12 cellular contexts compared by ENCODE assay signal in the genomic region with DNA sequence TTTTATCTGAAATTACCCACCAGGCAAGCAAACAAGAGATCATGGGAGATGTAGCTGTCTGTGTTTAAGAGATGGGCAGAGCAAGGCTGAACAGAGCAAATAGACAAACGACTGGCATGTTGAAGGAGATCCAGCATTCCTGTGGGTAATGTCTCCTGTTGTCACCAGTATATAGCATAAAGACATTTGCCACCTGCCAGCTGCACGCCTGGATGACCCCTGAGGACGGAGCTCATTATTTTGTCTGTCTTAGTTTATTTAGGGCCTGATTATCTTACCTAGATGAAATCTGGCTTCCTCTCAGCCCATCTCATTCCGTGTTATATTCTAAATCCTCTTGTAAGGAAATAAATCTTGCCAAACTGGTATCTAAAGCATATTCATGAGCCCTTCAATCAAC.
"Had no signal": no experiment of that assay in that cellular context is flagged by ENCODE, and none has a peak within 500 bp of the region (broad histone marks: within the 10 kb centered on the region; RNA-seq: fewer than 3 reads in every experiment).

No MANE protein-coding gene starts in this region.

- H3K36me3 ChIP-seq: brain microvascular endothelial cell, esophagus squamous epithelium, neutrophil, stomach had no signal

- H3K4me3 ChIP-seq: coronary artery, esophagus squamous epithelium, stomach, testis had no signal

- H3K4me1 ChIP-seq: esophagus squamous epithelium, stomach, testis had no signal

- H3K27me3 ChIP-seq: brain microvascular endothelial cell, esophagus squamous epithelium, neutrophil, stomach, testis had no signal

- H3K27ac ChIP-seq: brain microvascular endothelial cell, coronary artery, esophagus squamous epithelium, neutrophil, stomach, testis had no signal

- H3K9me3 ChIP-seq: esophagus squamous epithelium, neutrophil, stomach, testis had no signal

- DNase-seq: activated naive CD4-positive, alpha-beta T cell treated with Interleukin-2 at 50 U/mL for 16 hours; anterior cingulate cortex; brain microvascular endothelial cell; esophagus squamous epithelium; hypothalamus; left ventricle myocardium superior; naive thymus-derived CD8-positive, alpha-beta T cell; stimulated activated CD4-positive, alpha-beta T cell treated with anti-CD3 and anti-CD28 coated beads, Interleukin-1b, Interleukin-23, amount 100 ng/mL, for 48 hours; stomach; testis had no signal
